Comparison of ENCODE assay signal across 8 cellular contexts in genomic region chr1:109793486-109794318, GRCh38. TPM values are rescaled to one million over a fixed set of nuclear protein-coding genes. Genes with fewer than 3 reads are reported as not detected.
A peak's percentile ranks its signal among the peaks of the same experiment; 100 is the strongest.
DNase-seq lines count a peak whose midpoint lies in the region; ATAC-seq and TF ChIP-seq lines count a peak whose summit lies in the region.

No MANE protein-coding gene starts in this region.

- H3K4me1 ChIP-seq in Karpas-422 (ENCODE audit: low read length): no peaks in the 10 kb centered on the region

- peak overlapping the region; percentile 75 for H3K27ac Mint-ChIP-seq in activated T-helper 17 cell treated with anti-CD3 and anti-CD28 coated beads, Interleukin-2, amount 50 U/mL, for 72 hours

- peak; percentile 8 for TF ChIP-seq CTCF in retinal pigment epithelial cell (conservative IDR thresholded peaks at IDR 0.05; ENCODE audit: low read depth, low read length)

- DNase-seq in activated effector memory CD4-positive, alpha-beta T cell treated with anti-CD3 and anti-CD28 coated beads, Interleukin-2, amount 50 U/mL, for 16 hours: peak; percentile 69
- no peak for DNase-seq in activated effector memory CD4-positive, alpha-beta T cell treated with Interleukin-2 at 50 U/mL for 16 hours
- peak; percentile 71 to 74 for DNase-seq in NCI-H526 (lab: John Stamatoyannopoulos, UW)
- no peak for DNase-seq in Right ventricle myocardium inferior (ENCODE audit: missing footprints)
- DNase-seq in retinal pigment epithelial cell (ENCODE audit: low read depth): peak; percentile 98
- no peak for DNase-seq in Karpas-422

- H3K9me3 Mint-ChIP-seq in activated T-helper 17 cell treated with anti-CD3 and anti-CD28 coated beads, Interleukin-2, amount 50 U/mL, for 72 hours: no peaks in the 10 kb centered on the region

- intact Hi-C loops in Right ventricle myocardium inferior (cut with DNase I): loop anchor here (1.0 to 5.0 kb wide), 2 partner anchors 103 to 119 kb away; partner anchors contain the start of gene CSF1

- peak; percentile 13 for ATAC-seq in activated T-helper 17 cell treated with anti-CD3 and anti-CD28 coated beads, Interleukin-2, amount 50 U/mL, for 72 hours (replicated peaks)
- ATAC-seq in Right ventricle myocardium inferior (peak; percentile 26), HG02884 (IDR thresholded peaks at IDR 0.05; ENCODE audit: unreplicated experiment) (no peak)

- H3K9me3 ChIP-seq in Karpas-422 (ENCODE audit: low read length): no peaks in the 10 kb centered on the region

- no peak overlapping the region for H3K27ac ChIP-seq in Karpas-422 (ENCODE audit: low read length)

- H3K36me3 ChIP-seq in Karpas-422 (ENCODE audit: insufficient read depth, low read length): no peaks in the 10 kb centered on the region

- H3K4me2 ChIP-seq in Karpas-422 (ENCODE audit: low read depth, low read length, poor library complexity, severe bottlenecking): no peak overlapping the region

- H3K79me2 ChIP-seq in Karpas-422 (ENCODE audit: low read length): no peaks in the 10 kb centered on the region

- H3K4me3 ChIP-seq in retinal pigment epithelial cell (ENCODE audit: low read length) (no peak overlapping the region), Karpas-422 (ENCODE audit: low read length) (no peak overlapping the region)

- peaks cover 41% of the 10 kb centered on the region for H3K4me1 Mint-ChIP-seq in activated T-helper 17 cell treated with anti-CD3 and anti-CD28 coated beads, Interleukin-2, amount 50 U/mL, for 72 hours

- H3K9me2 ChIP-seq in Karpas-422 (replicated peaks; ENCODE audit: insufficient read depth, low read length): no peaks in the 10 kb centered on the region

- no peaks in the 10 kb centered on the region for H3K36me3 Mint-ChIP-seq in activated T-helper 17 cell treated with anti-CD3 and anti-CD28 coated beads, Interleukin-2, amount 50 U/mL, for 72 hours (ENCODE audit: low read depth)

- H3K27me3 ChIP-seq in Karpas-422 (ENCODE audit: low read length): no peaks in the 10 kb centered on the region

- no peak overlapping the region for H2AFZ ChIP-seq in Karpas-422 (ENCODE audit: low read length)

- no peaks in the 10 kb centered on the region; the same call in 1 of the 2 replicates for H4K20me1 ChIP-seq in Karpas-422 (ENCODE audit: insufficient read depth, low read depth, low read length)

- H3K9ac ChIP-seq in Karpas-422 (ENCODE audit: low read length): no peak overlapping the region

- H3K4me3 Mint-ChIP-seq in activated T-helper 17 cell treated with anti-CD3 and anti-CD28 coated beads, Interleukin-2, amount 50 U/mL, for 72 hours: peak overlapping the region; percentile 32

- no peaks in the 10 kb centered on the region for H3K27me3 Mint-ChIP-seq in activated T-helper 17 cell treated with anti-CD3 and anti-CD28 coated beads, Interleukin-2, amount 50 U/mL, for 72 hours

RNA-seq across cellular contexts. Expression of gene EPS8L3, which starts 30.0 kb away (rescaled TPM):
- not detected for total RNA-seq in activated T-helper 17 cell treated with anti-CD3 and anti-CD28 coated beads, Interleukin-2, amount 50 U/mL, for 72 hours
- not detected for total RNA-seq in Right ventricle myocardium inferior
- not detected in 2 replicates for total RNA-seq in Karpas-422 (2014; rRNA removed; shearing (Covaris generic); ENCODE audit: low replicate concordance)

RNA-seq across cellular contexts. Expression of gene GSTM3, which starts 52.9 kb away (rescaled TPM):
- total RNA-seq in activated T-helper 17 cell treated with anti-CD3 and anti-CD28 coated beads, Interleukin-2, amount 50 U/mL, for 72 hours: 10 to 100 TPM in 1 of 2 donors, 1 to 10 TPM in 1; 8.9 to 30.2 TPM
- 121 TPM for total RNA-seq in Right ventricle myocardium inferior
- total RNA-seq in Karpas-422 (2014; rRNA removed; shearing (Covaris generic); ENCODE audit: low replicate concordance): not detected in 2 replicates

Comparison
In these comparisons a context has a peak if more than half of its experiments do, and no peak if none do; other contexts are left out.
1. DNase-seq: peak in activated effector memory CD4-positive, alpha-beta T cell treated with anti-CD3 and anti-CD28 coated beads, Interleukin-2, amount 50 U/mL, for 16 hours (single experiment), NCI-H526 (2 of 2) and retinal pigment epithelial cell (single experiment); none in activated effector memory CD4-positive, alpha-beta T cell treated with Interleukin-2 at 50 U/mL for 16 hours (single experiment), Right ventricle myocardium inferior (single experiment) and Karpas-422 (single experiment).